Comparison of ENCODE assay signal across 15 cellular contexts in genomic region chr7:114243019-114243507, GRCh38.
DNase-seq lines count a peak whose midpoint lies in the region; ATAC-seq and TF ChIP-seq lines count a peak whose summit lies in the region.
"Had no signal": no experiment of that assay in that cellular context is flagged by ENCODE, and none has a peak within 500 bp of the region (broad histone marks: within the 10 kb centered on the region; RNA-seq: fewer than 3 reads in every experiment).

No MANE protein-coding gene starts in this region.

- intact Hi-C loops in left ventricle myocardium superior (cut with micrococcal nuclease), result no loop called here
- intact Hi-C loops in heart right ventricle (cut with DNase I), result no loop called here

- H3K4me3 ChIP-seq in heart right ventricle, result no peak overlapping the region
- H3K4me3 ChIP-seq in astrocyte of the spinal cord (ENCODE audit: low read depth, low read length), result no peak overlapping the region
- H3K4me3 ChIP-seq: A549, lung had no signal

- WGBS in heart right ventricle, 2 donors, result 62 to 81% methylated on average over 2 of the region's 2 CpGs

- no peaks in the 10 kb centered on the region for H3K36me3 ChIP-seq in heart right ventricle

- ATAC-seq in left ventricle myocardium superior (peak; percentile 31), heart right ventricle (no peak), HG03196 (IDR thresholded peaks at IDR 0.05; ENCODE audit: unreplicated experiment) (no peak)
- ATAC-seq: A549 had no signal

- H3K4me1 ChIP-seq in heart right ventricle, result peaks cover 0 to 9% (median 0%) of the 10 kb centered on the region in 9 donors
- H3K4me1 ChIP-seq: A549 had no signal

- TF ChIP-seq CTCF in heart right ventricle (IDR thresholded peaks at IDR 0.05) (no peak), astrocyte of the spinal cord (IDR thresholded peaks at IDR 0.05; ENCODE audit: low read depth, low read length) (no peak)

- no peaks in the 10 kb centered on the region for H3K27me3 ChIP-seq in heart right ventricle

- in situ Hi-C loops in astrocyte of the spinal cord (cut with HindIII; ENCODE audit: low sequenced_read_pairs), result no loop called here

- no peaks in the 10 kb centered on the region for H3K9me3 ChIP-seq in heart right ventricle
- H3K9me3 ChIP-seq: A549 had no signal

- H3K27ac ChIP-seq in heart right ventricle, result no peak overlapping the region
- H3K27ac ChIP-seq: A549 had no signal

- no peak for DNase-seq in left ventricle myocardium superior
- no peak for DNase-seq in heart right ventricle
- DNase-seq in astrocyte of the spinal cord (ENCODE audit: low read depth, low spot score), result peak; percentile 41
- peak; percentile 85 for DNase-seq in kidney tubule cell (ENCODE audit: low spot score)
- DNase-seq in cortex of kidney (lab: John Stamatoyannopoulos, UW), result no peak
- no peak for DNase-seq in activated effector memory CD4-positive, alpha-beta T cell treated with Interleukin-2 at 50 U/mL for 16 hours
- DNase-seq in NCI-H524 treated with DMSO at 0.1 percent for 48 hours (lab: John Stamatoyannopoulos, UW), result no peak
- DNase-seq: activated CD4-positive, alpha-beta T cell treated with anti-CD3 and anti-CD28 coated beads, Interleukin-2, amount 50 U/mL, for 48 hours; CD8-positive, alpha-beta memory T cell; GDM1; NCI-H1436 treated with DMSO at 0.1 percent for 48 hours; NCI-H524 had no signal

Comparison
In these comparisons a context has a peak if more than half of its experiments do, and no peak if none do; other contexts are left out.
1. DNase-seq: peak in astrocyte of the spinal cord (single experiment) and kidney tubule cell (single experiment); none in left ventricle myocardium superior (single experiment), heart right ventricle (0 of 2), cortex of kidney (single experiment), activated effector memory CD4-positive, alpha-beta T cell treated with Interleukin-2 at 50 U/mL for 16 hours (single experiment) and NCI-H524 treated with DMSO at 0.1 percent for 48 hours (single experiment).